ENCODE assay signal across 1 cellular context in the genomic region with DNA sequence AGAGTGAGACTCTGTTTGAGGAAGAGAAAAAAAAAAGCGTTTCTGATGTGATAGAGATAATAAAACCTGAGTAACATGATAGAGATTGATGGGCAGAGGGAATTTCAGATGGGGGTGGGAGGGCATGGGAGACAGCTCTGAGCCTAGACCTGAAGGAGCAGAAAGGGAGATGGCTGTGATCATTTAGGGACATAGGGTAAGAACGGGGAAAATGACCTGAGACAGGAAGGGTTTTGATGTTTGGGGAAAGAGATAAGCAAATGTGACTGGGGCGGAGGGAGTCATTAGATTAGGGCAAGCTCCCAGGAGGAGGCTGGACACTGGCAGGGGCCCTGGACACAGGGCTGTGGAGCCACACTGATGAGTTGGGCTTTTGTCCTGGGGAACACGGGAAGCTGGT.
TF ChIP-seq lines count a peak whose summit lies in the region.

No MANE protein-coding gene starts in this region.

TF ChIP-seq in K562, 482 proteins besides CTCF, POLR2A, EP300 and RAD21:
- TF ChIP-seq RCOR1 (IDR thresholded peaks at IDR 0.05; ENCODE audit: borderline replicate concordance in 1 of 2, low read depth in 2 of 2, low read length in 2 of 2) (0 out of 4 replicates have a peak, but pooled peaks of 1 of the 2 experiments have one; percentile 21), TCF3 (CRISPR knock-in tag; IDR thresholded peaks at IDR 0.05) (peak; percentile 38; the same call in 1 of the 2 replicates), CBFA2T3 (IDR thresholded peaks at IDR 0.05) (peak; percentile 61), TAL1 (IDR thresholded peaks at IDR 0.05) (peak; percentile 38; the same call in 1 of the 2 replicates), KDM5B (IDR thresholded peaks at IDR 0.05; ENCODE audit: insufficient replicate concordance, low read depth, low read length) (no peak), NCOR1 (IDR thresholded peaks at IDR 0.05) (peak; percentile 27; the same call in 1 of the 2 replicates), IRF2 (CRISPR knock-in tag; IDR thresholded peaks at IDR 0.05) (no peak), ARID2 (IDR thresholded peaks at IDR 0.05) (no peak), NELFE (IDR thresholded peaks at IDR 0.05; ENCODE audit: insufficient read depth, insufficient read length) (no peak), ARID1B (IDR thresholded peaks at IDR 0.05) (peak; percentile 69)
